ENCODE assay signal across 13 cellular contexts in the genomic region with DNA sequence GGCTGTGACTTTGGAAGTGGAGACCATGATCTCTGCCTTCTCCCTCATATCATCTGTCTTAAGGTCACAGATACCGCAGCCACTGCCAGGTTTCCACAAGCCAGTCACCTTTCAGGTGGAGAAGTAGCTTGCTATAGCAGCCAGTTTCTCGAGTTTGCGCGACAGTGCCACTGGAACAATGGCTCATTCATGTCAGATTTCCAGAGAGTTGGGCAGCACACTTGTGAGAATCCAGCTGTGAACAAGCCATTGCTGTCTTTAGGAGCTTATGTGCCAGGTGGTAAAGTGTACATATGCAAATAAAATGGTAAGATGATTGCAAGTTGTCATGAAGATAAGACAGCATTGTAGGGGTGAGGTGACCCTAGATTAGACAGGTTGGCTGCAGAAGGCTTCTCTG. TPM values are rescaled to one million over a fixed set of nuclear protein-coding genes. Genes with fewer than 3 reads are reported as not detected.
A peak's percentile ranks its signal among the peaks of the same experiment; 100 is the strongest.
DNase-seq lines count a peak whose midpoint lies in the region; ATAC-seq, FAIRE-seq and TF ChIP-seq lines count a peak whose summit lies in the region.
"Had no signal": no experiment of that assay in that cellular context is flagged by ENCODE, and none has a peak within 500 bp of the region (broad histone marks: within the 10 kb centered on the region; RNA-seq: fewer than 3 reads in every experiment).

No MANE protein-coding gene starts in this region.

- peak overlapping the region; percentile 89 for H2BK120ac ChIP-seq in IMR-90 (ENCODE audit: low read depth, low read length)

- H3K14ac ChIP-seq in IMR-90 (replicated peaks; ENCODE audit: low read depth, low read length): peak overlapping the region; percentile 87

- H2AFZ ChIP-seq in IMR-90 (replicated peaks; ENCODE audit: low read length, poor library complexity): peak overlapping the region; percentile 28
- no peak overlapping the region for H2AFZ ChIP-seq in K562 (ENCODE audit: low read depth, low read length)

- peak overlapping the region; percentile 67 for H4K5ac ChIP-seq in IMR-90 (ENCODE audit: low read depth, low read length)

- DNase-seq in Ammon's horn (ENCODE audit: low spot score) (peak; percentile 70), IMR-90 (no peak), K562 (ENCODE audit: extremely low read depth in 1 of 4, low spot score in 3 of 4) (no peak), NCI-H1092 (lab: John Stamatoyannopoulos, UW) (no peak), mesenteric fat pad (ENCODE audit: low spot score) (no peak)
- no peak for DNase-seq in naive thymus-derived CD4-positive, alpha-beta T cell
- DNase-seq: GOT3, NCI-H2081, upper lobe of right lung, WERI-Rb-1 had no signal

- peak overlapping the region; percentile 96 for H3K4ac ChIP-seq in IMR-90 (ENCODE audit: low read depth, low read length)

- peak overlapping the region; percentile 3 for H2AK9ac ChIP-seq in IMR-90 (replicated peaks; ENCODE audit: low read depth, low read length, poor library complexity)

- peak overlapping the region in 8 of 9 donors; percentile 64 to 98 (median 81) for H3K27ac Mint-ChIP-seq in naive thymus-derived CD4-positive, alpha-beta T cell

- no peak overlapping the region for H3K9ac ChIP-seq in IMR-90 (ENCODE audit: low read depth, low read length)
- peak overlapping the region in 1 of 2 experiments; percentile 36; a peak in 1 of 4 replicates for H3K9ac ChIP-seq in K562 (ENCODE audit: insufficient read depth in 1 of 2, low read depth in 2 of 2, low read length in 2 of 2)

- CTCF ChIA-PET in IMR-90 (lab: Yijun Ruan, JAX): interaction anchor here (0.5 to 1.2 kb wide), 2 partner anchors 8 to 16 kb away, joined by 3 read pairs; no protein-coding TSS in a partner anchor
- CTCF ChIA-PET in K562 (lab: Yijun Ruan, JAX; ENCODE audit: low intra/inter-chr PET ratio): no interaction called here
- CTCF ChIA-PET in naive thymus-derived CD4-positive, alpha-beta T cell (lab: Charles Lee): interaction anchor here (1.3 kb wide), 1 partner anchor 15 kb away, joined by 3 read pairs; no protein-coding TSS in a partner anchor

- dilution Hi-C loops in IMR-90 (cut with HindIII; ENCODE audit: low sequenced_read_pairs, unreplicated experiment): no loop called here

- H2BK20ac ChIP-seq in IMR-90 (ENCODE audit: low read depth, low read length): peak overlapping the region; percentile 96

- no peak for FAIRE-seq in K562 (lab: Jason Lieb, UNC)

- H3K56ac ChIP-seq in IMR-90 (ENCODE audit: extremely low read depth, insufficient read depth, low read length): no peak overlapping the region; the same call in 1 of the 2 replicates

- H3K23ac ChIP-seq in IMR-90 (ENCODE audit: low read depth, low read length): peak overlapping the region; percentile 57

- POLR2A ChIA-PET in IMR-90 (lab: Charles Lee; ENCODE audit: unreplicated experiment): no interaction called here
- POLR2A ChIA-PET in K562 (lab: Yijun Ruan, JAX): interaction anchor here (0.7 to 1.0 kb wide), 3 partner anchors 11 to 224 kb away, joined by 3 read pairs; no protein-coding TSS in a partner anchor
- POLR2A ChIA-PET in naive thymus-derived CD4-positive, alpha-beta T cell (lab: Charles Lee): interaction anchor here (0.7 to 2.6 kb wide), 3 partner anchors 8 to 17 kb away, joined by 3 to 11 read pairs (median 4); no protein-coding TSS in a partner anchor

- peak overlapping the region; percentile 90 for H4K91ac ChIP-seq in IMR-90 (ENCODE audit: insufficient read depth, low read depth, low read length)

- peak overlapping the region; percentile 81 to 86 for H4K8ac ChIP-seq in IMR-90 (ENCODE audit: low read depth in 2 of 2, low read length in 2 of 2)

- H2BK5ac ChIP-seq in IMR-90 (ENCODE audit: low read depth, low read length, poor library complexity, severe bottlenecking): peak overlapping the region; percentile 86

- no peak overlapping the region for H3K4me3 ChIP-seq in IMR-90 (ENCODE audit: insufficient read depth, low read depth, low read length)
- H3K4me3 ChIP-seq in K562: no peak overlapping the region
- no peak overlapping the region for H3K4me3 ChIP-seq in naive thymus-derived CD4-positive, alpha-beta T cell (ENCODE audit: low read length)
- H3K4me3 ChIP-seq: upper lobe of right lung had no signal

- in situ Hi-C loops in IMR-90 (cut with MboI; ENCODE audit: low sequenced_read_pairs): no loop called here
- in situ Hi-C loops in K562 (cut with MboI): no loop called here

- H2AK5ac ChIP-seq in IMR-90 (ENCODE audit: low read depth, low read length): peak overlapping the region; percentile 97

- peaks cover 0 to 21% (median 13%) of the 10 kb centered on the region in 5 donors for H3K36me3 Mint-ChIP-seq in naive thymus-derived CD4-positive, alpha-beta T cell

- peaks cover 5% of the 10 kb centered on the region; the same call in 1 of the 2 replicates for H3K36me3 ChIP-seq in IMR-90 (ENCODE audit: control insufficient read depth, insufficient read depth, low read length)
- H3K36me3 ChIP-seq in K562 (ENCODE audit: control insufficient read depth, insufficient read depth, low read length): no peaks in the 10 kb centered on the region; the same call in 2 of the 3 replicates
- H3K36me3 ChIP-seq in naive thymus-derived CD4-positive, alpha-beta T cell (ENCODE audit: control insufficient read depth in 2 of 3, insufficient read depth in 3 of 3, low read length in 3 of 3): no peaks in the 10 kb centered on the region

- TF ChIP-seq EP300 in K562 (IDR thresholded peaks at IDR 0.05; ENCODE audit: low read length): no peak

- H3K4me1 ChIP-seq in IMR-90 (ENCODE audit: control insufficient read depth, insufficient read depth, low read length) (peaks cover 26% of the 10 kb centered on the region), K562 (replicated peaks in 1 of 2; ENCODE audit: control insufficient read depth in 2 of 2, insufficient read depth in 2 of 2, low read length in 2 of 2) (peaks cover 0 to 4% of the 10 kb centered on the region in 2 experiments; a peak in 2 of 5 replicates)
- peaks cover 4 to 52% of the 10 kb centered on the region in 2 donors for H3K4me1 ChIP-seq in naive thymus-derived CD4-positive, alpha-beta T cell (ENCODE audit: control insufficient read depth in 2 of 2, insufficient read depth in 2 of 2, low read length in 2 of 2)

- peak overlapping the region; percentile 72 for H3K18ac ChIP-seq in IMR-90 (ENCODE audit: low read depth, low read length)

- H3K9me1 ChIP-seq in IMR-90 (ENCODE audit: insufficient read depth, low read length) (peaks cover 33% of the 10 kb centered on the region), K562 (ENCODE audit: control insufficient read depth, insufficient read depth, low read length) (peaks cover 3% of the 10 kb centered on the region)

- H3K79me2 ChIP-seq in K562 (ENCODE audit: control insufficient read depth, insufficient read depth, low read length): 0 out of 3 replicates have a peak, but pooled peaks cover 2% of the 10 kb centered on the region

- intact Hi-C loops in IMR-90 (cut with micrococcal nuclease) (no loop called here), K562 (cut with micrococcal nuclease) (no loop called here)
- intact Hi-C loops in naive thymus-derived CD4-positive, alpha-beta T cell (cut with micrococcal nuclease): no loop called here

- peak overlapping the region; percentile 54; the same call in 2 of the 3 replicates for H2BK15ac ChIP-seq in IMR-90 (ENCODE audit: low read depth, low read length)

- H3K4me2 ChIP-seq in IMR-90 (ENCODE audit: low read depth, low read length): no peak overlapping the region
- H3K4me2 ChIP-seq in K562 (ENCODE audit: insufficient read depth, low read length): no peak overlapping the region

- H4K20me1 ChIP-seq in IMR-90 (ENCODE audit: insufficient read depth, low read length) (peaks cover 5% of the 10 kb centered on the region; the same call in 1 of the 2 replicates), K562 (replicated peaks; ENCODE audit: control insufficient read depth, insufficient read depth, low read length) (peaks cover 11% of the 10 kb centered on the region)

- peaks cover 42 to 70% of the 10 kb centered on the region in 2 experiments for H3K79me1 ChIP-seq in IMR-90 (ENCODE audit: low read depth in 1 of 2, low read length in 2 of 2)

- TF ChIP-seq POLR2A in IMR-90 (IDR thresholded peaks at IDR 0.05; ENCODE audit: low read depth, low read length): no peak
- no peak for TF ChIP-seq POLR2A in K562 (conservative IDR thresholded peaks at IDR 0.05)

- no peak for TF ChIP-seq CTCF in IMR-90 (conservative IDR thresholded peaks at IDR 0.05; ENCODE audit: low read depth, low read length)
- no peak for TF ChIP-seq CTCF in K562 (IDR thresholded peaks at IDR 0.05 in 2 of 3, conservative IDR thresholded peaks at IDR 0.05 in 1 of 3; ENCODE audit: insufficient read depth in 2 of 3, low read depth in 1 of 3, low read length in 3 of 3)

- H3K27me3 ChIP-seq in IMR-90 (ENCODE audit: control insufficient read depth, insufficient read depth, low read length) (no peaks in the 10 kb centered on the region), K562 (ENCODE audit: control insufficient read depth in 2 of 2, insufficient read depth in 2 of 2, low read length in 2 of 2) (no peaks in the 10 kb centered on the region; a peak in 1 of 5 replicates)
- H3K27me3 ChIP-seq in naive thymus-derived CD4-positive, alpha-beta T cell (ENCODE audit: control insufficient read depth in 2 of 2, insufficient read depth in 2 of 2, low read length in 2 of 2): no peaks in the 10 kb centered on the region
- H3K27me3 ChIP-seq: upper lobe of right lung had no signal

- BruUV-seq in IMR-90 (replicated peaks; lab: Mats Ljungman, UMichigan) (no TSS peak), K562 (replicated peaks; lab: Mats Ljungman, UMichigan) (no TSS peak)

- H3K9me3 Mint-ChIP-seq in naive thymus-derived CD4-positive, alpha-beta T cell: peaks cover 0 to 5% (median 0%) of the 10 kb centered on the region in 11 donors

- WGBS in IMR-90 (ENCODE audit: extremely low coverage in 2 of 2, insufficient read length in 1 of 2), 2 experiments: 81% methylated on average over 3 of the region's 4 CpGs; no CpG with 5 or more reads in 1 of the 2 experiments
- WGBS in K562 (ENCODE audit: insufficient coverage, low coverage, missing lambda C conversion rate): 68% methylated on average over 4 of the region's 4 CpGs

- H3K4me3 Mint-ChIP-seq in naive thymus-derived CD4-positive, alpha-beta T cell: peak overlapping the region in 9 of 10 donors; percentile 9 to 72 (median 59)

- H3K4me1 Mint-ChIP-seq in naive thymus-derived CD4-positive, alpha-beta T cell: peaks cover 13 to 95% (median 81%) of the 10 kb centered on the region in 7 donors

- H3K9me3 ChIP-seq in IMR-90 (ENCODE audit: control insufficient read depth, insufficient read depth, low read length) (no peaks in the 10 kb centered on the region), K562 (replicated peaks; ENCODE audit: control insufficient read depth, insufficient read depth, low read depth, low read length) (no peaks in the 10 kb centered on the region)
- H3K9me3 ChIP-seq in naive thymus-derived CD4-positive, alpha-beta T cell (ENCODE audit: control insufficient read depth in 2 of 3, low read length in 3 of 3): no peaks in the 10 kb centered on the region
- H3K9me3 ChIP-seq: upper lobe of right lung had no signal

- no peak for ATAC-seq in IMR-90 (ENCODE audit: low read depth)
- no peak for ATAC-seq in K562
- no peak for ATAC-seq in naive thymus-derived CD4-positive, alpha-beta T cell
- ATAC-seq in HG03520 (IDR thresholded peaks at IDR 0.05; ENCODE audit: unreplicated experiment): no peak
- ATAC-seq in HG03280 (IDR thresholded peaks at IDR 0.05; ENCODE audit: unreplicated experiment): no peak
- ATAC-seq: left lobe of liver, upper lobe of right lung had no signal

- H3K27me3 Mint-ChIP-seq in naive thymus-derived CD4-positive, alpha-beta T cell: no peaks in the 10 kb centered on the region

- TF ChIP-seq RAD21 in IMR-90 (IDR thresholded peaks at IDR 0.05; ENCODE audit: low read length) (no peak), K562 (CRISPR knock-in tag; conservative IDR thresholded peaks at IDR 0.05 in 1 of 2, IDR thresholded peaks at IDR 0.05 in 1 of 2) (no peak)

- H3K27ac ChIP-seq in IMR-90 (ENCODE audit: insufficient read depth, low read length) (peak overlapping the region; percentile 36), K562 (ENCODE audit: extremely low read depth, low read depth, low read length) (no peak overlapping the region)
- H3K27ac ChIP-seq in naive thymus-derived CD4-positive, alpha-beta T cell (ENCODE audit: low read depth, low read length): peak overlapping the region; percentile 18
- H3K27ac ChIP-seq: upper lobe of right lung, WERI-Rb-1 had no signal

RNA-seq across cellular contexts. Expression of a gene that starts 22.3 kb away (rescaled TPM):
- 13.8 and 15.0 TPM in 2 replicates for total RNA-seq in IMR-90 (2012; rRNA removed)
- polyA plus RNA-seq in IMR-90 (2012; rRNA removed): 16.9 and 21.5 TPM in 2 replicates
- polyA plus RNA-seq in IMR-90 (2012; cell fraction: cytosol; rRNA removed): 8.9 and 11.8 TPM in 2 replicates
- polyA plus RNA-seq in IMR-90 (2012; cell fraction: nucleus; rRNA removed; ENCODE audit: low replicate concordance): 35.6 and 45.2 TPM in 2 replicates
- 22.1 and 52.0 TPM in 2 replicates for total RNA-seq in K562 (2011; cell fraction: chromatin; rRNA removed; ENCODE audit: low replicate concordance)
- 15.7 and 16.2 TPM in 2 replicates for total RNA-seq in K562 (2011; cell fraction: nucleolus; rRNA removed)
- total RNA-seq in K562 (2011; cell fraction: nucleoplasm; rRNA removed): 17.7 and 19.2 TPM in 2 replicates
- 7.4 and 8.0 TPM in 2 replicates for total RNA-seq in K562 (2014; rRNA removed)
- 8.2 and 9.3 TPM in 2 replicates for total RNA-seq in K562 (2014; rRNA removed; fragmentation: Illumina TruSeq; extraction: Trizol)
- total RNA-seq in K562 (2015; rRNA removed; fragmentation: Illumina TruSeq; extraction: Trizol): 5.4 and 6.0 TPM in 2 replicates
- 11.2 and 12.8 TPM in 2 replicates for total RNA-seq in K562 (2021)
- polyA plus RNA-seq in K562 (2011; rRNA removed): 10.0 and 10.9 TPM in 2 replicates
- polyA plus RNA-seq in K562 (2011; cell fraction: cytosol; rRNA removed): 12.0 and 12.4 TPM in 2 replicates
- polyA plus RNA-seq in K562 (2011; cell fraction: nucleus; rRNA removed): 10.6 and 15.7 TPM in 2 replicates
- 8.0 and 12.3 TPM in 2 replicates for polyA plus RNA-seq in K562 (2012)
- 7.5 and 8.4 TPM in 2 replicates for polyA plus RNA-seq in K562 (2014; fragmentation: Illumina TruSeq; extraction: Trizol)
- 1 to 10 TPM; 1.6 to 4.1 TPM for polyA plus RNA-seq in K562 (2014; fragmentation: Nextera tagmentation; extraction: Ambion mirVana)
- polyA plus RNA-seq in K562 (2014; rRNA removed): 7.5 and 7.7 TPM in 2 replicates
- polyA minus RNA-seq in K562 (2011; rRNA and poly(A)+ RNA removed): 10.5 and 11.8 TPM in 2 replicates
- 7.3 and 8.7 TPM in 2 replicates for polyA minus RNA-seq in K562 (2011; cell fraction: cytosol; rRNA and poly(A)+ RNA removed)
- polyA minus RNA-seq in K562 (2011; cell fraction: nucleus; rRNA and poly(A)+ RNA removed): 8.9 and 11.8 TPM in 2 replicates
- 10 to 100 TPM; 11.7 to 57.2 (median 38.0) TPM for total RNA-seq in naive thymus-derived CD4-positive, alpha-beta T cell
- polyA plus RNA-seq in naive thymus-derived CD4-positive, alpha-beta T cell: 1 to 10 TPM; 5.3 to 9.0 TPM
- 37.7 TPM for total RNA-seq in mesenteric fat pad
